ENCODE assay signal across 8 cellular contexts in the genomic region with DNA sequence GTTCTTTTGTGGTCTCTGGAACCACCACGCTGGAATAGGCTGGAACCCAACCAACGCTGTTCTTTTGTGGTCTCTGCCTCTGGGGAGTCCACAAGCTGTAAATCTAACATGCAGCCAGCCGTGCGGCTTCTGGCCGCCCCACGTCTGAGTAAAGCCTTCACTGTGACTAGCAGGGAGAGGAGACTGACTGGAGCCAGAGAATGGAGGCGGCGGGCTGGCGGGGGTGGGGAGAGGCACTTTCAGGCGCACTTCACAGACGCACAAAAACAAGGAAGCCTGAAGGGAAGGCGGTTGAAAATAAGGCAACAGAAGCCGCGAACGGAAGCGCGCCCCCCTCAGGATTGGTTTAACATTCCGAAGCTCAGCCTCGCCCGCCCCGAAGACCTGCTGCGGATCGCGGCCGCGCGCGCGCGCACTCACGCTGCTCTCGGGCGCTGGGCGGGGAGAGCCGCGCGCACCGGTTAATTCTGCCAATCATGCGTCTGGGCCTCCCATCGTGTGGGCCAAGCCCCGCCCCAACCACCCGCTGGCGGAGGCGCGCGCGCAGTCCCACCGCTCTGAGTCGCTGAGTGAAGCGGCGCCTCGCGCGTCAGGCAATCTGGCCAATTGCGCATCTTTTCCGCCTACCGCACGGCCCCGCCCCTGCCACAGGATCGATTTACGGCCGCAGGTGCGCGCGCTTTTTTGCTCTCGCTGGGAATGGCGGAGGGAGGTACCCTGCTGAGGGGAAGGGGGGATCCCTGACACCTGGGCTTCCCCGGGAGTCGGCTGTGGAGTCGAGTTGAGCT. TPM values are rescaled to one million over a fixed set of nuclear protein-coding genes. Genes with fewer than 3 reads are reported as not detected.
DNase-seq lines count a peak whose midpoint lies in the region; ATAC-seq and TF ChIP-seq lines count a peak whose summit lies in the region.

A gene with protein sequence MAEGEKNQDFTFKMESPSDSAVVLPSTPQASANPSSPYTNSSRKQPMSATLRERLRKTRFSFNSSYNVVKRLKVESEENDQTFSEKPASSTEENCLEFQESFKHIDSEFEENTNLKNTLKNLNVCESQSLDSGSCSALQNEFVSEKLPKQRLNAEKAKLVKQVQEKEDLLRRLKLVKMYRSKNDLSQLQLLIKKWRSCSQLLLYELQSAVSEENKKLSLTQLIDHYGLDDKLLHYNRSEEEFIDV (plus strand): TSS at position 687 of the 788 bp plus-strand sequence. CDS start 13 bp downstream, at position 700.

- peak within 1 kb of the TSS; percentile 76 for H2AFZ ChIP-seq in smooth muscle cell (ENCODE audit: low read depth)

- H3K4me2 ChIP-seq in smooth muscle cell: peak within 1 kb of the TSS; percentile 93

- peaks cover 29% of the 10 kb centered on the region for H3K4me1 Mint-ChIP-seq in WTC11

- no peaks in the 10 kb centered on the region for H3K9me3 Mint-ChIP-seq in WTC11

- H4K20me1 ChIP-seq in smooth muscle cell (ENCODE audit: low read depth): no peaks in the 10 kb centered on the region

- H3K4me3 Mint-ChIP-seq in WTC11: peak within 1 kb of the TSS; percentile 92

- in situ Hi-C loops in GM18951 (cut with MboI; ENCODE audit: low sequenced_read_pairs, unreplicated experiment): no loop called here

- H3K9me3 ChIP-seq in smooth muscle cell (replicated peaks; ENCODE audit: low read depth): no peaks in the 10 kb centered on the region

- peaks cover 6% of the 10 kb centered on the region for H3K36me3 Mint-ChIP-seq in WTC11

- POLR2A ChIA-PET in WTC11 (lab: Charles Lee): interaction anchor here (0.6 to 2.7 kb wide), 19 partner anchors 8 to 232 kb away, joined by 3 to 34 read pairs (median 4); a partner anchor contains a TSS

- no peaks in the 10 kb centered on the region for H3K36me3 ChIP-seq in smooth muscle cell (ENCODE audit: low read depth)

- H3K27me3 ChIP-seq in smooth muscle cell (ENCODE audit: low read depth): no peaks in the 10 kb centered on the region

- peak within 1 kb of the TSS; percentile 100 for H3K27ac ChIP-seq in smooth muscle cell (ENCODE audit: low read depth)

- H3K27ac Mint-ChIP-seq in WTC11: peak within 1 kb of the TSS; percentile 100

- peak within 1 kb of the TSS; percentile 99 for H3K9ac ChIP-seq in smooth muscle cell (ENCODE audit: low read depth)

- H3K27me3 Mint-ChIP-seq in WTC11 (ENCODE audit: low read depth): no peaks in the 10 kb centered on the region; the same call in 1 of the 2 replicates

- under 1% methylated on average over 70 of the region's 70 CpGs for WGBS in smooth muscle cell (ENCODE audit: low lambda C conversion rate)

- H3K4me1 ChIP-seq in smooth muscle cell (ENCODE audit: low read depth): peaks cover 24% of the 10 kb centered on the region

- H3K79me2 ChIP-seq in smooth muscle cell (ENCODE audit: low read depth): no peaks in the 10 kb centered on the region

- peaks cover 10% of the 10 kb centered on the region for H3F3A ChIP-seq in smooth muscle cell (ENCODE audit: low read depth)

- TF ChIP-seq POLR2A in GM18951 (IDR thresholded peaks at IDR 0.05; ENCODE audit: extremely low read depth, insufficient read depth, insufficient read length): peak; percentile 93

- CTCF ChIA-PET in WTC11 (lab: Charles Lee): interaction anchor here (0.5 to 3.7 kb wide), 30 partner anchors 9 to 409 kb away, joined by 3 to 35 read pairs (median 4); a partner anchor contains a TSS

- H3K4me3 ChIP-seq in cardiac fibroblast (replicated peaks in 1 of 2; ENCODE audit: low read depth in 2 of 2, low read length in 2 of 2) (peak within 1 kb of the TSS; percentile 86 to 90), smooth muscle cell (peak within 1 kb of the TSS; percentile 77)

- TF ChIP-seq CTCF in AG09319 (IDR thresholded peaks at IDR 0.05; ENCODE audit: low read depth, low read length) (peak; percentile 55), WTC11 (IDR thresholded peaks at IDR 0.05) (0 out of 2 replicates have a peak, but pooled peaks have one; percentile 42), cardiac fibroblast (IDR thresholded peaks at IDR 0.05; ENCODE audit: low read depth, low read length) (peak; percentile 35), smooth muscle cell (IDR thresholded peaks at IDR 0.05; ENCODE audit: borderline replicate concordance, insufficient read depth, poor library complexity, severe bottlenecking) (peak; percentile 47)

- peak; percentile 96 for DNase-seq in AG09319 (ENCODE audit: extremely low read depth, low read depth)
- peak; percentile 97 for DNase-seq in NCI-H226
- DNase-seq in WTC11 (ENCODE audit: low spot score): peak; percentile 99
- peak; percentile 98 to 99 for DNase-seq in cardiac fibroblast (ENCODE audit: low read depth in 2 of 2)
- DNase-seq in iPS-NIHi11 (ENCODE audit: low spot score): peak; percentile 94
- peak; percentile 93 for DNase-seq in smooth muscle cell (lab: John Stamatoyannopoulos, UW; ENCODE audit: unreplicated experiment)

- ATAC-seq in HG03196 (IDR thresholded peaks at IDR 0.05; ENCODE audit: unreplicated experiment): peak; percentile 88
- peak; percentile 92 for ATAC-seq in WTC11

TF ChIP-seq in WTC11, 78 proteins besides CTCF, POLR2A, EP300 and RAD21 (continues in another document):
- peak; percentile 14 for TF ChIP-seq FOXP1 (CRISPR knock-in tag; IDR thresholded peaks at IDR 0.05; ENCODE audit: borderline replicate concordance)
- TF ChIP-seq ELF4 (CRISPR knock-in tag; IDR thresholded peaks at IDR 0.05; ENCODE audit: low read depth): no peak
- TF ChIP-seq NR2C2 (CRISPR knock-in tag; IDR thresholded peaks at IDR 0.05): no peak
- TF ChIP-seq JAZF1 (CRISPR knock-in tag; IDR thresholded peaks at IDR 0.05): no peak
- TF ChIP-seq NFYB (CRISPR knock-in tag; conservative IDR thresholded peaks at IDR 0.05; ENCODE audit: low read depth): peak; percentile 21; the same call in 1 of the 2 replicates
- TF ChIP-seq ZBTB21 (CRISPR knock-in tag; IDR thresholded peaks at IDR 0.05; ENCODE audit: borderline replicate concordance): peak; percentile 22; the same call in 1 of the 2 replicates
- TF ChIP-seq, protein P1, sequence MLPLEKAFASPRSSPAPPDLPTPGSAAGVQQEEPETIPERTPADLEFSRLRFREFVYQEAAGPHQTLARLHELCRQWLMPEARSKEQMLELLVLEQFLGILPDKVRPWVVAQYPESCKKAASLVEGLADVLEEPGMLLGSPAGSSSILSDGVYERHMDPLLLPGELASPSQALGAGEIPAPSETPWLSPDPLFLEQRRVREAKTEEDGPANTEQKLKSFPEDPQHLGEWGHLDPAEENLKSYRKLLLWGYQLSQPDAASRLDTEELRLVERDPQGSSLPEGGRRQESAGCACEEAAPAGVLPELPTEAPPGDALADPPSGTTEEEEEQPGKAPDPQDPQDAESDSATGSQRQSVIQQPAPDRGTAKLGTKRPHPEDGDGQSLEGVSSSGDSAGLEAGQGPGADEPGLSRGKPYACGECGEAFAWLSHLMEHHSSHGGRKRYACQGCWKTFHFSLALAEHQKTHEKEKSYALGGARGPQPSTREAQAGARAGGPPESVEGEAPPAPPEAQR (CRISPR knock-in tag; IDR thresholded peaks at IDR 0.05): no peak
- peak; percentile 32; the same call in 1 of the 2 replicates for TF ChIP-seq FOXK1 (CRISPR knock-in tag; IDR thresholded peaks at IDR 0.05)
- TF ChIP-seq MXD4 (CRISPR knock-in tag; IDR thresholded peaks at IDR 0.05; ENCODE audit: borderline replicate concordance): no peak
- TF ChIP-seq, protein P2, sequence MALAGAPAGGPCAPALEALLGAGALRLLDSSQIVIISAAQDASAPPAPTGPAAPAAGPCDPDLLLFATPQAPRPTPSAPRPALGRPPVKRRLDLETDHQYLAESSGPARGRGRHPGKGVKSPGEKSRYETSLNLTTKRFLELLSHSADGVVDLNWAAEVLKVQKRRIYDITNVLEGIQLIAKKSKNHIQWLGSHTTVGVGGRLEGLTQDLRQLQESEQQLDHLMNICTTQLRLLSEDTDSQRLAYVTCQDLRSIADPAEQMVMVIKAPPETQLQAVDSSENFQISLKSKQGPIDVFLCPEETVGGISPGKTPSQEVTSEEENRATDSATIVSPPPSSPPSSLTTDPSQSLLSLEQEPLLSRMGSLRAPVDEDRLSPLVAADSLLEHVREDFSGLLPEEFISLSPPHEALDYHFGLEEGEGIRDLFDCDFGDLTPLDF (CRISPR knock-in tag; IDR thresholded peaks at IDR 0.05): no peak; the same call in 1 of the 2 replicates
- TF ChIP-seq ZNF219 (CRISPR knock-in tag; IDR thresholded peaks at IDR 0.05; ENCODE audit: borderline replicate concordance): no peak
- TF ChIP-seq ZNF396 (CRISPR knock-in tag; IDR thresholded peaks at IDR 0.05; ENCODE audit: borderline replicate concordance): no peak
- TF ChIP-seq, protein P3, sequence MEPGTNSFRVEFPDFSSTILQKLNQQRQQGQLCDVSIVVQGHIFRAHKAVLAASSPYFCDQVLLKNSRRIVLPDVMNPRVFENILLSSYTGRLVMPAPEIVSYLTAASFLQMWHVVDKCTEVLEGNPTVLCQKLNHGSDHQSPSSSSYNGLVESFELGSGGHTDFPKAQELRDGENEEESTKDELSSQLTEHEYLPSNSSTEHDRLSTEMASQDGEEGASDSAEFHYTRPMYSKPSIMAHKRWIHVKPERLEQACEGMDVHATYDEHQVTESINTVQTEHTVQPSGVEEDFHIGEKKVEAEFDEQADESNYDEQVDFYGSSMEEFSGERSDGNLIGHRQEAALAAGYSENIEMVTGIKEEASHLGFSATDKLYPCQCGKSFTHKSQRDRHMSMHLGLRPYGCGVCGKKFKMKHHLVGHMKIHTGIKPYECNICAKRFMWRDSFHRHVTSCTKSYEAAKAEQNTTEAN (CRISPR knock-in tag; IDR thresholded peaks at IDR 0.05): no peak
- no peak for TF ChIP-seq ZNF423 (CRISPR knock-in tag; IDR thresholded peaks at IDR 0.05)
- TF ChIP-seq, protein P4, sequence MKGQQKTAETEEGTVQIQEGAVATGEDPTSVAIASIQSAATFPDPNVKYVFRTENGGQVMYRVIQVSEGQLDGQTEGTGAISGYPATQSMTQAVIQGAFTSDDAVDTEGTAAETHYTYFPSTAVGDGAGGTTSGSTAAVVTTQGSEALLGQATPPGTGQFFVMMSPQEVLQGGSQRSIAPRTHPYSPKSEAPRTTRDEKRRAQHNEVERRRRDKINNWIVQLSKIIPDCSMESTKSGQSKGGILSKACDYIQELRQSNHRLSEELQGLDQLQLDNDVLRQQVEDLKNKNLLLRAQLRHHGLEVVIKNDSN (CRISPR knock-in tag; IDR thresholded peaks at IDR 0.05): peak; percentile 34; the same call in 1 of the 2 replicates
- TF ChIP-seq, protein P5, sequence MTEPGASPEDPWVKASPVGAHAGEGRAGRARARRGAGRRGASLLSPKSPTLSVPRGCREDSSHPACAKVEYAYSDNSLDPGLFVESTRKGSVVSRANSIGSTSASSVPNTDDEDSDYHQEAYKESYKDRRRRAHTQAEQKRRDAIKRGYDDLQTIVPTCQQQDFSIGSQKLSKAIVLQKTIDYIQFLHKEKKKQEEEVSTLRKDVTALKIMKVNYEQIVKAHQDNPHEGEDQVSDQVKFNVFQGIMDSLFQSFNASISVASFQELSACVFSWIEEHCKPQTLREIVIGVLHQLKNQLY (CRISPR knock-in tag; IDR thresholded peaks at IDR 0.05): no peak
- no peak for TF ChIP-seq ZNF138 (CRISPR knock-in tag; conservative IDR thresholded peaks at IDR 0.05)

RNA-seq across cellular contexts. Expression of the gene that starts here (rescaled TPM):
- total RNA-seq in WTC11 (2021): 9.2 to 11.6 TPM (median 9.9 TPM) in 3 replicates
- total RNA-seq in smooth muscle cell: 4.1 and 5.3 TPM in 2 replicates
- polyA plus RNA-seq in smooth muscle cell: 4.7 and 5.3 TPM in 2 replicates

Comparison
In these comparisons a context has a peak if more than half of its experiments do, and no peak if none do; other contexts are left out.
1. Peak in every context shown above with its lines: DNase-seq, ATAC-seq, H3K4me3 ChIP-seq and H3K27ac ChIP-seq.